In the genomic region with DNA sequence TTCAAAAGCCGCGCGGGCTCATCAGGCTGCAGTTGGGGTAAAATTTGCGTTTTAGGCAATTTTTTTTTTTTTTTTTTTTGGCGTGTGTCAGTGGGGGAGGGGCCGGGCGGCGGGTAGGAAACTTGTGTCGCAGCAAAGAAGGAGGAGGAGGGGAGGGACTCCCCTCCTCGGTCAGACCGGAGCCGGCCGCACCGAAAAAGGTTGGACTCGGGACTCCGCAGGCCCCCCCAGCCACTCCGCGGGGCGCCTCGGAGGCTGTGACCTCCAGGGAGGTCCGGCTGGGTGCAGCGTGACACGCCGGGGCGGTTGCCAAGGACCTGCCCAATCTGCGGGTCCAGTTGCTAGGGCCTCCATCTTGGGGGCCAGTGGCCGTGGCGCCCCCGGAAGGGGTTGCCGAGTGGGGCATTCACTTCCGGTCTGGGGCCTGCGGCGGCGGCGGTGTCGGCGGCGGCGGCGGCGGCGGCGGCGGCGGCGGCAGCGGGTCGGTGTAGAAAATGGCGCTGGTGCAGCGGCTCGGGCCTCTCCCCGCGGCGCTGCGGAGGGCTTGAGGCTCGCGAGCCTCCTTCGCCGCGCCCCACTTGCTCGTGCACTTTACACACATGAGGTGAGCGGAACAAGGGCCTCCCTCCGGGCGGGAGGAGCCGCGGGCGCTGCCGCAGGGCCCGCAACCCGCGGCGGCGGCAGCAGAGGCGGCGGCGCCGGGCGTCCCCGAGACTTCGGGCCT, we compare ENCODE assay signal across 8 cellular contexts.
DNase-seq lines count a peak whose midpoint lies in the region; ATAC-seq and TF ChIP-seq lines count a peak whose summit lies in the region.

A gene (plus strand): TSS at position 409 of the 724 bp plus-strand sequence. CDS start 191 bp downstream, at position 600.

- H3K27ac ChIP-seq in cingulate gyrus (ENCODE audit: low read depth, low read length) = peak within 1 kb of the TSS; percentile 86

- DNase-seq in AG09309 (ENCODE audit: low read depth) = no peak
- DNase-seq in NCI-H446 treated with DMSO at 0.1 percent for 48 hours (lab: John Stamatoyannopoulos, UW) = peak; percentile 68
- DNase-seq in activated CD4-positive, alpha-beta T cell treated with anti-CD3 and anti-CD28 coated beads for 4 hours = peak; percentile 62 to 76
- DNase-seq in kidney tubule cell (ENCODE audit: low spot score) = peak; percentile 92
- peak; percentile 57 to 79 (median 66) for DNase-seq in stimulated activated CD4-positive, alpha-beta T cell treated with anti-CD3 and anti-CD28 coated beads, Interleukin-1b, Interleukin-23, amount 100 ng/mL, for 24 hours (ENCODE audit: low read depth in 4 of 4, low spot score in 1 of 4)

- ATAC-seq in GM18909 (IDR thresholded peaks at IDR 0.05; ENCODE audit: poor library complexity, unreplicated experiment) (peak; percentile 92), HG03159 (IDR thresholded peaks at IDR 0.05; ENCODE audit: unreplicated experiment) (peak; percentile 91)

- no peak for TF ChIP-seq CTCF in AG09309 (IDR thresholded peaks at IDR 0.05; ENCODE audit: control insufficient read depth, insufficient read depth, low read depth, low read length, missing control alignments)

- H3K4me3 ChIP-seq in AG09309 (ENCODE audit: control insufficient read depth, low read depth, low read length) = peak within 1 kb of the TSS; percentile 58
